8 cellular contexts compared by ENCODE assay signal in the genomic region with DNA sequence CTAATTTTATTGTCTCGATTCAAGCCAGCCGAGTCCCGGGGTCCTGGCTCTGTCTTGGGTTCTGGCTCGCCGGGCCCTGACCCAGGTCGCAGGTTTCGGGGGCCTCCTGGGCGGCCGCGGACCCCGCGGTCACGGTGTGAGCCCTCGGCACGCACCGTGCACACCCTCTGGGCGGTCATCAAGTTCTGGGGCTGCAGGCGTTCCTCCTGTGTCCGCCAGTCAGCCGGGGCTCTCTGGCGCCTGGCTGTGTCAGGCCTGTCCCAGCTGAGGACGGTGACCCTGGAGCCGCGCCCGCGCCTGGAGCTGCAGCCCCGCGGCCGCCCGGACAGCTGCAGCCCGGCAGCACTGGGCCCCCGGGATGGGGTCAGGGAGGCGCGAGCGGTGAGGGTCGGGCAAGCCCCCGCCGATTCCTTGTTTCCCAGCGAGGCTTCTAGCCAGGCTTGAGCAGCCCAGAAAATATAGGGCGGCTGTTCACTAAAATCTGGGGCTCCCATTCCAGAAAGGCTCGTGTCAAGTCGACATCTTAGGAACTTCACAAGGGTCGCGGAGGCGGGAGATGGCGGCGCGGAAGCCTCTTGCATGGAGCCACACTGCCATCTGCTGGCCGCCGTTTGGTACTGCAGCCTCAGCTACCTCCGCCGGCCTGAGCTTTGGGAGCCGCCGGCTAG. TPM values are rescaled to one million over a fixed set of nuclear protein-coding genes. Genes with fewer than 3 reads are reported as not detected.
DNase-seq lines count a peak whose midpoint lies in the region; ATAC-seq and TF ChIP-seq lines count a peak whose summit lies in the region.

No MANE protein-coding gene starts in this region.

- H3K4me2 ChIP-seq in PC-9 = peak overlapping the region; percentile 86

- peaks cover 14% of the 10 kb centered on the region; the same call in 1 of the 2 replicates for H3F3A ChIP-seq in PC-9 (ENCODE audit: insufficient read depth, low read depth)

- no peaks in the 10 kb centered on the region for H3K9me2 ChIP-seq in PC-9 (ENCODE audit: insufficient read depth)

- TF ChIP-seq POLR2A in esophagus squamous epithelium (IDR thresholded peaks at IDR 0.05) = no peak

- no TSS peak for BruUV-seq in PC-9 (replicated peaks; lab: Mats Ljungman, UMichigan)

- ATAC-seq in GM19023 (IDR thresholded peaks at IDR 0.05; ENCODE audit: unreplicated experiment) = peak; percentile 58
- ATAC-seq in activated T-cell treated with anti-CD3 and anti-CD28 coated beads, Interleukin-2, amount 50 U/mL, for 4 hours = peak; percentile 65 to 76
- ATAC-seq in naive thymus-derived CD8-positive, alpha-beta T cell = peak; percentile 68 to 73

- peak overlapping the region; percentile 73 for H3K4me3 Mint-ChIP-seq in activated T-cell treated with anti-CD3 and anti-CD28 coated beads, Interleukin-2, amount 50 U/mL, for 4 hours
- peak overlapping the region; percentile 56 to 88 (median 81) for H3K4me3 Mint-ChIP-seq in naive thymus-derived CD8-positive, alpha-beta T cell

- 10 to 13% methylated on average over 2 to 14 of the region's 54 CpGs for WGBS in esophagus squamous epithelium, 2 donors

- no peaks in the 10 kb centered on the region for H4K20me1 ChIP-seq in PC-9 (ENCODE audit: insufficient read depth)

- POLR2A ChIA-PET in PC-9 (lab: Charles Lee; ENCODE audit: unreplicated experiment) = interaction anchor here (0.6 kb wide), 1 partner anchor 16 kb away, joined by 3 read pairs; no protein-coding TSS in a partner anchor
- POLR2A ChIA-PET in naive thymus-derived CD8-positive, alpha-beta T cell (lab: Charles Lee) = interaction anchor here (0.6 to 1.0 kb wide), 2 partner anchors 10 to 13 kb away, joined by 3 to 5 read pairs; a partner anchor contains a TSS

- H3K36me3 ChIP-seq in HUES48 (ENCODE audit: control insufficient read depth, insufficient read depth, low read length) = no peaks in the 10 kb centered on the region
- no peaks in the 10 kb centered on the region for H3K36me3 ChIP-seq in PC-9 (ENCODE audit: low read depth)
- no peaks in the 10 kb centered on the region for H3K36me3 ChIP-seq in esophagus squamous epithelium

- peak overlapping the region in 1 of 10 donors; percentile 62 for H3K27ac Mint-ChIP-seq in naive thymus-derived CD8-positive, alpha-beta T cell

- TF ChIP-seq CTCF in PC-9 (conservative IDR thresholded peaks at IDR 0.05) (peak; percentile 100), esophagus squamous epithelium (IDR thresholded peaks at IDR 0.05) (peak; percentile 99 to 100 (median 99))

- H3K79me2 ChIP-seq in PC-9 (ENCODE audit: low read depth) = no peaks in the 10 kb centered on the region

- peaks cover 77% of the 10 kb centered on the region for H3K27me3 Mint-ChIP-seq in activated T-cell treated with anti-CD3 and anti-CD28 coated beads, Interleukin-2, amount 50 U/mL, for 4 hours (ENCODE audit: low read depth)
- H3K27me3 Mint-ChIP-seq in naive thymus-derived CD8-positive, alpha-beta T cell = peaks cover 46 to 86% (median 71%) of the 10 kb centered on the region in 5 donors

- CTCF ChIA-PET in PC-9 (lab: Charles Lee) = interaction anchor here (0.6 to 3.1 kb wide), 15 partner anchors 19 to 1272 kb away, joined by 3 to 24 read pairs (median 6); no protein-coding TSS in a partner anchor

- H3K9me3 Mint-ChIP-seq in activated T-cell treated with anti-CD3 and anti-CD28 coated beads, Interleukin-2, amount 50 U/mL, for 4 hours = no peaks in the 10 kb centered on the region
- H3K9me3 Mint-ChIP-seq in naive thymus-derived CD8-positive, alpha-beta T cell = peaks cover 0 to 2% (median 0%) of the 10 kb centered on the region in 9 donors

- peaks cover 2% of the 10 kb centered on the region; the same call in 1 of the 2 replicates for H3K4me1 ChIP-seq in HUES48 (ENCODE audit: control insufficient read depth, insufficient read depth, low read length)
- 0 out of 2 replicates have a peak, but pooled peaks cover 3% of the 10 kb centered on the region for H3K4me1 ChIP-seq in PC-9 (replicated peaks; ENCODE audit: insufficient read depth)
- H3K4me1 ChIP-seq in esophagus squamous epithelium = peaks cover 30 to 71% (median 42%) of the 10 kb centered on the region in 3 donors

- H3K27me3 ChIP-seq in HUES48 (ENCODE audit: control insufficient read depth, insufficient read depth, low read length) = peaks cover 100% of the 10 kb centered on the region
- H3K27me3 ChIP-seq in PC-9 (ENCODE audit: insufficient read depth, low read depth) = no peaks in the 10 kb centered on the region
- H3K27me3 ChIP-seq in esophagus squamous epithelium = peaks cover 23 to 99% (median 65%) of the 10 kb centered on the region in 4 donors

- no peaks in the 10 kb centered on the region for H3K36me3 Mint-ChIP-seq in activated T-cell treated with anti-CD3 and anti-CD28 coated beads, Interleukin-2, amount 50 U/mL, for 4 hours (ENCODE audit: insufficient read depth)
- H3K36me3 Mint-ChIP-seq in naive thymus-derived CD8-positive, alpha-beta T cell = peaks cover 0 to 3% (median 0%) of the 10 kb centered on the region in 3 donors

- no peak overlapping the region for H3K9ac ChIP-seq in HUES48 (ENCODE audit: low read depth, low read length)

- H3K27ac ChIP-seq in HUES48 (ENCODE audit: low read depth, low read length) (no peak overlapping the region), PC-9 (no peak overlapping the region), esophagus squamous epithelium (peak overlapping the region in 2 of 4 donors; percentile 44 to 47)

- H3K9me3 ChIP-seq in HUES48 (ENCODE audit: control insufficient read depth, insufficient read depth, low read length) (peaks cover 4% of the 10 kb centered on the region; the same call in 1 of the 2 replicates), PC-9 (ENCODE audit: insufficient read depth, low read depth) (no peaks in the 10 kb centered on the region), esophagus squamous epithelium (no peaks in the 10 kb centered on the region)

- DNase-seq in AG20443 (ENCODE audit: low spot score) (peak; percentile 79), PC-9 (peak; percentile 70 to 88), esophagus squamous epithelium (lab: John Stamatoyannopoulos, UW) (peak; percentile 62)
- peak; percentile 88 for DNase-seq in activated T-cell treated with anti-CD3 and anti-CD28 coated beads, Interleukin-2, amount 50 U/mL, for 4 hours
- DNase-seq in naive thymus-derived CD8-positive, alpha-beta T cell = peak; percentile 72 to 92 (median 86)
- peak; percentile 62 to 70 for DNase-seq in stimulated activated CD8-positive, alpha-beta memory T cell treated with anti-CD3 and anti-CD28 coated beads, Interleukin-7, amount 100 ng/mL, for 48 hours (ENCODE audit: extremely low read depth in 1 of 2, low read depth in 1 of 2)

- intact Hi-C loops in PC-9 (cut with micrococcal nuclease; ENCODE audit: unreplicated experiment) = loop anchor here (1.0 to 10.0 kb wide), 10 partner anchors 300 to 1593 kb away; no protein-coding TSS in a partner anchor
- intact Hi-C loops in esophagus squamous epithelium (cut with DNase I) = loop anchor here (10.0 kb wide), 1 partner anchor 1306 kb away; no protein-coding TSS in a partner anchor

- H3K4me3 ChIP-seq in HUES48 (ENCODE audit: low read depth, low read length) (peak overlapping the region; percentile 49; the same call in 1 of the 2 replicates), PC-9 (peak overlapping the region; percentile 71), esophagus squamous epithelium (peak overlapping the region; percentile 43 to 71 (median 56))

- peak overlapping the region; percentile 97 for H2AFZ ChIP-seq in PC-9

- H3K4me1 Mint-ChIP-seq in activated T-cell treated with anti-CD3 and anti-CD28 coated beads, Interleukin-2, amount 50 U/mL, for 4 hours (ENCODE audit: low read depth) = peaks cover 24% of the 10 kb centered on the region
- peaks cover 10 to 61% (median 45%) of the 10 kb centered on the region in 4 donors for H3K4me1 Mint-ChIP-seq in naive thymus-derived CD8-positive, alpha-beta T cell

RNA-seq across cellular contexts. Expression of a gene that starts 4.2 kb away (rescaled TPM):
- total RNA-seq in PC-9 (2021) = not detected in 2 replicates
- total RNA-seq in activated T-cell treated with anti-CD3 and anti-CD28 coated beads, Interleukin-2, amount 50 U/mL, for 4 hours = not detected
- under 1 TPM; 0.23 to 0.76 (median 0.48) TPM for total RNA-seq in esophagus squamous epithelium
- not detected for total RNA-seq in naive thymus-derived CD8-positive, alpha-beta T cell
- polyA plus RNA-seq in naive thymus-derived CD8-positive, alpha-beta T cell = not detected

RNA-seq across cellular contexts. Expression of a gene that starts 4.7 kb away (rescaled TPM):
- 1.9 and 2.5 TPM in 2 replicates for total RNA-seq in PC-9 (2021)
- under 1 TPM in 2 of 3 donors, not detected in 1; 0.28 to 0.76 TPM for total RNA-seq in activated T-cell treated with anti-CD3 and anti-CD28 coated beads, Interleukin-2, amount 50 U/mL, for 4 hours
- total RNA-seq in esophagus squamous epithelium = 1 to 10 TPM in 1 of 4 donors, under 1 TPM in 1, not detected in 2; 0.57 to 1.1 TPM
- total RNA-seq in naive thymus-derived CD8-positive, alpha-beta T cell = not detected
- under 1 TPM in 1 of 3 donors, not detected in 2; 0.16 TPM for polyA plus RNA-seq in naive thymus-derived CD8-positive, alpha-beta T cell

RNA-seq across cellular contexts. Expression of a gene that starts 8.3 kb away (rescaled TPM):
- total RNA-seq in PC-9 (2021) (50.5 and 53.1 TPM in 2 replicates), esophagus squamous epithelium (1 to 10 TPM; 3.6 to 8.7 (median 6.6) TPM)
- not detected for total RNA-seq in activated T-cell treated with anti-CD3 and anti-CD28 coated beads, Interleukin-2, amount 50 U/mL, for 4 hours
- not detected for total RNA-seq in naive thymus-derived CD8-positive, alpha-beta T cell
- polyA plus RNA-seq in naive thymus-derived CD8-positive, alpha-beta T cell = not detected

RNA-seq across cellular contexts. Expression of a gene that starts 13.1 kb away (rescaled TPM):
- total RNA-seq in PC-9 (2021) (0.65 and 1.2 TPM in 2 replicates), esophagus squamous epithelium (1 to 10 TPM in 1 of 4 donors, under 1 TPM in 1, not detected in 2; 0.26 to 1.3 TPM)
- not detected for total RNA-seq in activated T-cell treated with anti-CD3 and anti-CD28 coated beads, Interleukin-2, amount 50 U/mL, for 4 hours
- total RNA-seq in naive thymus-derived CD8-positive, alpha-beta T cell = not detected
- not detected for polyA plus RNA-seq in naive thymus-derived CD8-positive, alpha-beta T cell

RNA-seq across cellular contexts. Expression of a gene that starts 13.4 kb away (rescaled TPM):
- total RNA-seq in PC-9 (2021) = not detected in 2 replicates
- under 1 TPM; 0.08 to 0.14 (median 0.10) TPM for total RNA-seq in activated T-cell treated with anti-CD3 and anti-CD28 coated beads, Interleukin-2, amount 50 U/mL, for 4 hours
- not detected for total RNA-seq in esophagus squamous epithelium
- not detected for total RNA-seq in naive thymus-derived CD8-positive, alpha-beta T cell
- polyA plus RNA-seq in naive thymus-derived CD8-positive, alpha-beta T cell = under 1 TPM in 1 of 3 donors, not detected in 2; 0.19 TPM

Comparison
In these comparisons a context has a peak if more than half of its experiments do, and no peak if none do; other contexts are left out.
1. RNA of a gene that starts 8.3 kb away (total RNA-seq): 50.5 to 53.1 TPM in PC-9 and 3.6 to 8.7 TPM in esophagus squamous epithelium; not detected in naive thymus-derived CD8-positive, alpha-beta T cell and not detected in activated T-cell treated with anti-CD3 and anti-CD28 coated beads, Interleukin-2, amount 50 U/mL, for 4 hours; every median in the first group is over 4 times any median in the second.
2. Peak in every context shown above with its lines, with median percentiles within 50 percentile points of each other: DNase-seq, ATAC-seq and H3K4me3 ChIP-seq.